ENCODE assay signal across 9 cellular contexts in the genomic region with DNA sequence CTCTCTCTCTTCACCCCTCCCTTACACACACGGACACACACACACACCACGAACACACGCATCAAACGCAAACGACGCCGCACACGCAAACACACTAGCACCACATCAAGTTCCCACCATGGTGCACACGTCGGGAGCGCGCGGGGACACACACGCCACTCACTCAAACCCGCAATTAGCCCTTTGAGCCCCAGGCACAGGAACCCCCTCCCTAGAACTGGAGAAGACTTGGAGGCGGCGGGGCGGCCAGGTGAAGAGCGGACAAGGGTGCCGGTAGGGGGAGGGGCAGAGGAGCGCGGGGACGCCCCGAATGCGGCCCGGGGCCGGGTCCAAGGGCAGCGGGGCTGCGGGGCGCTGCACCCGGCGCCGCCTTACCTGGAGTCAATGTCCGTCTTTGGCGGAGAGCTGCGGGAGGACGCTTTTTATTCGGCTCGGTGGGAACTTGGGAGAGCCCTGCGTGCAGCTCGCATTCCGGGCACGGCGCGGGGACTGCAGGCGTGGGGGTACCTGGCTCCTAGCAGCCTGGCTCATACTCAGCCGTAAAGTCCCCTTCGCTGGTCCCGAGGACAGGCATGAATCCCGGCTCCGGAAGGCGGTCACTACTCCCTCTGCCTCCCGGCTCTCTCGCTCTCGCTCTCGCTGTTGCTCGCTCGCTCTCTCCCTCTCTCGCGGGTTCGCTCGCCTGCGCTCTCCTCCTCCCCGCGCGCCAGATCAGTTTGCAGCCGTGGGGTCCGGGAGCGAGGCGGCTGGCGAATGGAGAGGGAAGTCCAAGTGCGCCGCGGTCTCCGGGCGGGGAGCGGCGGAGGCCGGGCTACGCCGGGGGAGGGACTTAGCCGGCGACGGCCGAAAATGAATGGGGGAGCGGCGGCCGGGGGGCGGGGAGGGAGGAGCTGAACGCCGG. TPM values are rescaled to one million over a fixed set of nuclear protein-coding genes. Genes with fewer than 3 reads are reported as not detected.
DNase-seq lines count a peak whose midpoint lies in the region; FAIRE-seq and TF ChIP-seq lines count a peak whose summit lies in the region.
"Had no signal": no experiment of that assay in that cellular context is flagged by ENCODE, and none has a peak within 500 bp of the region (broad histone marks: within the 10 kb centered on the region; RNA-seq: fewer than 3 reads in every experiment).

A gene with protein sequence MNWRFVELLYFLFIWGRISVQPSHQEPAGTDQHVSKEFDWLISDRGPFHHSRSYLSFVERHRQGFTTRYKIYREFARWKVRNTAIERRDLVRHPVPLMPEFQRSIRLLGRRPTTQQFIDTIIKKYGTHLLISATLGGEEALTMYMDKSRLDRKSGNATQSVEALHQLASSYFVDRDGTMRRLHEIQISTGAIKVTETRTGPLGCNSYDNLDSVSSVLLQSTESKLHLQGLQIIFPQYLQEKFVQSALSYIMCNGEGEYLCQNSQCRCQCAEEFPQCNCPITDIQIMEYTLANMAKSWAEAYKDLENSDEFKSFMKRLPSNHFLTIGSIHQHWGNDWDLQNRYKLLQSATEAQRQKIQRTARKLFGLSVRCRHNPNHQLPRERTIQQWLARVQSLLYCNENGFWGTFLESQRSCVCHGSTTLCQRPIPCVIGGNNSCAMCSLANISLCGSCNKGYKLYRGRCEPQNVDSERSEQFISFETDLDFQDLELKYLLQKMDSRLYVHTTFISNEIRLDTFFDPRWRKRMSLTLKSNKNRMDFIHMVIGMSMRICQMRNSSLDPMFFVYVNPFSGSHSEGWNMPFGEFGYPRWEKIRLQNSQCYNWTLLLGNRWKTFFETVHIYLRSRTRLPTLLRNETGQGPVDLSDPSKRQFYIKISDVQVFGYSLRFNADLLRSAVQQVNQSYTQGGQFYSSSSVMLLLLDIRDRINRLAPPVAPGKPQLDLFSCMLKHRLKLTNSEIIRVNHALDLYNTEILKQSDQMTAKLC (minus strand): TSS at position 755 of the 901 bp plus-strand sequence. CDS start 56,080 bp downstream, outside the sequence.

- no peak for TF ChIP-seq CTCF in nephron (IDR thresholded peaks at IDR 0.05; ENCODE audit: unreplicated experiment in 3 of 3)

- no peaks in the 10 kb centered on the region for H3K9me3 Mint-ChIP-seq in nephron

- H3K36me3 Mint-ChIP-seq in nephron (ENCODE audit: low read depth): no peaks in the 10 kb centered on the region
- H3K36me3 Mint-ChIP-seq: activated naive CD8-positive, alpha-beta T cell had no signal

- WGBS in esophagus, 2 donors: 3 to 4% methylated on average over 91 of the region's 91 CpGs

- peak; percentile 46 for DNase-seq in DMS153 treated with DMSO at 0.1 percent for 48 hours (lab: John Stamatoyannopoulos, UW; ENCODE audit: unreplicated experiment)
- peak; percentile 61 for DNase-seq in NCI-H510A treated with DMSO at 0.1 percent for 48 hours (lab: John Stamatoyannopoulos, UW)
- DNase-seq in GM12891 (ENCODE audit: insufficient read length, low spot score): no peak
- no peak for DNase-seq in NCI-H226
- no peak for DNase-seq in NCI-H526 treated with DMSO at 0.1 percent for 48 hours (lab: John Stamatoyannopoulos, UW)
- DNase-seq in SW 1271 (lab: John Stamatoyannopoulos, UW): no peak

- H3K27me3 ChIP-seq in esophagus (ENCODE audit: control insufficient read depth in 1 of 2, insufficient read depth in 2 of 2, low read length in 2 of 2): peaks cover 4 to 10% of the 10 kb centered on the region in 2 donors

- no peak within 1 kb of the TSS for H3K27ac ChIP-seq in esophagus (ENCODE audit: low read depth in 2 of 2, low read length in 1 of 2)

- H3K4me3 Mint-ChIP-seq in nephron: peak within 1 kb of the TSS; percentile 90 to 95 (median 90)
- H3K4me3 Mint-ChIP-seq: activated naive CD8-positive, alpha-beta T cell had no signal

- no peak for FAIRE-seq in GM12891 (lab: Jason Lieb, UNC)

- H3K4me1 ChIP-seq in esophagus (ENCODE audit: control insufficient read depth in 2 of 2, insufficient read depth in 2 of 2, low read length in 1 of 2): peaks cover 2 to 9% of the 10 kb centered on the region in 2 donors

- H3K4me3 ChIP-seq in esophagus (ENCODE audit: low read depth in 1 of 2, low read length in 2 of 2): peak within 1 kb of the TSS; percentile 26 to 45

- peaks cover 0 to 2% of the 10 kb centered on the region in 2 donors for H3K9me3 ChIP-seq in esophagus (ENCODE audit: control insufficient read depth in 2 of 2, insufficient read depth in 1 of 2, low read depth in 1 of 2, low read length in 1 of 2)

- no peaks in the 10 kb centered on the region for H3K36me3 ChIP-seq in esophagus (ENCODE audit: control insufficient read depth in 2 of 2, insufficient read depth in 2 of 2, low read length in 1 of 2)

- TF ChIP-seq POLR2A in GM12891 (IDR thresholded peaks at IDR 0.05; ENCODE audit: low read depth, low read length): no peak

- H3K27ac Mint-ChIP-seq in nephron: no peak within 1 kb of the TSS
- H3K27ac Mint-ChIP-seq: activated naive CD8-positive, alpha-beta T cell had no signal

- H3K4me1 Mint-ChIP-seq in nephron: peaks cover 10% of the 10 kb centered on the region

- H3K27me3 Mint-ChIP-seq in nephron (ENCODE audit: low read depth): peaks cover 56% of the 10 kb centered on the region

TF ChIP-seq in GM12891, 5 proteins besides CTCF, POLR2A, EP300 and RAD21:
- TF ChIP-seq POLR2AphosphoS5 (IDR thresholded peaks at IDR 0.05; ENCODE audit: low read depth, low read length): no peak
- no peak for TF ChIP-seq TAF1 (IDR thresholded peaks at IDR 0.05; ENCODE audit: low read depth, low read length)
- TF ChIP-seq POU2F2 (IDR thresholded peaks at IDR 0.05; ENCODE audit: low read depth, low read length): no peak
- TF ChIP-seq PAX5 (IDR thresholded peaks at IDR 0.05; ENCODE audit: insufficient read depth, low read length, severe bottlenecking): no peak
- TF ChIP-seq SPI1 (IDR thresholded peaks at IDR 0.05; ENCODE audit: low read depth, low read length): no peak

RNA-seq across cellular contexts. Expression of the gene that starts here (rescaled TPM):
- under 1 TPM; 0.18 to 0.77 TPM for polyA plus RNA-seq in esophagus
- not detected for polyA plus RNA-seq in GM12891 (2012; ENCODE audit: low read depth, missing spikeins)

Comparison
In these comparisons a context has a peak if more than half of its experiments do, and no peak if none do; other contexts are left out.
1. DNase-seq: peak in DMS153 treated with DMSO at 0.1 percent for 48 hours (single experiment) and NCI-H510A treated with DMSO at 0.1 percent for 48 hours (single experiment); none in GM12891 (single experiment), NCI-H226 (single experiment), NCI-H526 treated with DMSO at 0.1 percent for 48 hours (single experiment) and SW 1271 (0 of 2).